18 cellular contexts compared by ENCODE assay signal in the genomic region with DNA sequence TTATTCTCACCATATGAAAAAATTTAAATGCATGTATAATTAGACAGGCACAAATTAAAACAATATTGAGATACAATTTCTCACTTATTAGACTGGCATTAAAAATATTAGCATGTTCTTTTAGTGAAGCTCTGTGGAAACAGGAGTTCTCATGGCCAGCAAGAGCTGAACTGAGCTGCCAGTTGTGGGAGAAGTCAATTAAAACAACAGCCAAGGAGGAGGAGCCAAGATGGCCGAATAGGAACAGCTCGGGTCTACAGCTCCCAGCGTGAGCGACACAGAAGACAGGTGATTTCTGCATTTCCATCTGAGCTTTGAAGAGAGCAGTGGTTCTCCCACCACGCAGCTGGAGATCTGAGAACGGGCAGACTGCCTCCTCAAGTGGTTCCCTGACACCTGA. TPM values are rescaled to one million over a fixed set of nuclear protein-coding genes. Genes with fewer than 3 reads are reported as not detected.
"Had no signal": no experiment of that assay in that cellular context is flagged by ENCODE, and none has a peak within 500 bp of the region (broad histone marks: within the 10 kb centered on the region; RNA-seq: fewer than 3 reads in every experiment).

No MANE protein-coding gene starts in this region.

RNA-seq across cellular contexts. Expression of a gene that starts 14.0 kb away (rescaled TPM):
- total RNA-seq: activated B cell treated with CpG ODN at 0.5 μM for 24 hours; activated CD4-positive, alpha-beta memory T cell treated with anti-CD3 and anti-CD28 coated beads for 36 hours; activated naive CD4-positive, alpha-beta T cell treated with anti-CD3 and anti-CD28 coated beads for 36 hours; activated naive CD4-positive, alpha-beta T cell treated with anti-CD3 and anti-CD28 coated beads, Interleukin-2, amount 50 U/mL, for 72 hours; activated T-cell treated with anti-CD3 and anti-CD28 coated beads, Interleukin-2, amount 50 U/mL, for 4 hours; activated T-helper 1 cell treated with anti-CD3 and anti-CD28 coated beads, Interleukin-12 subunit alpha, Interleukin-12 subunit beta, Interleukin-2, Interleukin-4 antibody, amounts not matched to agents 30 ng/mL and 10 ng/mL and 1 ng/mL, durations not matched to agents 14 hours and 24 hours and 36 hours; adrenal gland; astrocyte; body of pancreas; breast epithelium; cardiac septum; MCF 10A; PC-3; Peyer's patch; SJSA1; T-cell had no signal
- polyA plus RNA-seq: adrenal gland had no signal

RNA-seq across cellular contexts. Expression of a gene that starts 30.9 kb away (rescaled TPM):
- total RNA-seq: activated B cell treated with CpG ODN at 0.5 μM for 24 hours; activated CD4-positive, alpha-beta memory T cell treated with anti-CD3 and anti-CD28 coated beads for 36 hours; activated naive CD4-positive, alpha-beta T cell treated with anti-CD3 and anti-CD28 coated beads for 36 hours; activated naive CD4-positive, alpha-beta T cell treated with anti-CD3 and anti-CD28 coated beads, Interleukin-2, amount 50 U/mL, for 72 hours; activated T-cell treated with anti-CD3 and anti-CD28 coated beads, Interleukin-2, amount 50 U/mL, for 4 hours; activated T-helper 1 cell treated with anti-CD3 and anti-CD28 coated beads, Interleukin-12 subunit alpha, Interleukin-12 subunit beta, Interleukin-2, Interleukin-4 antibody, amounts not matched to agents 30 ng/mL and 10 ng/mL and 1 ng/mL, durations not matched to agents 14 hours and 24 hours and 36 hours; adrenal gland; astrocyte; body of pancreas; breast epithelium; cardiac septum; MCF 10A; NCI-H460; PC-3; Peyer's patch; SJSA1; T-cell; T-helper 17 cell had no signal
- polyA plus RNA-seq: adrenal gland had no signal
